Comparison of ENCODE assay signal across 1 cellular context in genomic region chr22:45082795-45083194, GRCh38.
TF ChIP-seq lines count a peak whose summit lies in the region.

No MANE protein-coding gene starts in this region.

TF ChIP-seq in K562, 482 proteins besides CTCF, POLR2A, EP300 and RAD21 (continued from another document):
- TF ChIP-seq GTF3C2 (IDR thresholded peaks at IDR 0.05; ENCODE audit: borderline replicate concordance, extremely low read depth, insufficient read length): peak; percentile 57
- peak; percentile 92 for TF ChIP-seq ZNF436 (CRISPR knock-in tag; IDR thresholded peaks at IDR 0.05)
- no peak for TF ChIP-seq HIVEP1 (CRISPR knock-in tag; IDR thresholded peaks at IDR 0.05)
- TF ChIP-seq, protein P1, sequence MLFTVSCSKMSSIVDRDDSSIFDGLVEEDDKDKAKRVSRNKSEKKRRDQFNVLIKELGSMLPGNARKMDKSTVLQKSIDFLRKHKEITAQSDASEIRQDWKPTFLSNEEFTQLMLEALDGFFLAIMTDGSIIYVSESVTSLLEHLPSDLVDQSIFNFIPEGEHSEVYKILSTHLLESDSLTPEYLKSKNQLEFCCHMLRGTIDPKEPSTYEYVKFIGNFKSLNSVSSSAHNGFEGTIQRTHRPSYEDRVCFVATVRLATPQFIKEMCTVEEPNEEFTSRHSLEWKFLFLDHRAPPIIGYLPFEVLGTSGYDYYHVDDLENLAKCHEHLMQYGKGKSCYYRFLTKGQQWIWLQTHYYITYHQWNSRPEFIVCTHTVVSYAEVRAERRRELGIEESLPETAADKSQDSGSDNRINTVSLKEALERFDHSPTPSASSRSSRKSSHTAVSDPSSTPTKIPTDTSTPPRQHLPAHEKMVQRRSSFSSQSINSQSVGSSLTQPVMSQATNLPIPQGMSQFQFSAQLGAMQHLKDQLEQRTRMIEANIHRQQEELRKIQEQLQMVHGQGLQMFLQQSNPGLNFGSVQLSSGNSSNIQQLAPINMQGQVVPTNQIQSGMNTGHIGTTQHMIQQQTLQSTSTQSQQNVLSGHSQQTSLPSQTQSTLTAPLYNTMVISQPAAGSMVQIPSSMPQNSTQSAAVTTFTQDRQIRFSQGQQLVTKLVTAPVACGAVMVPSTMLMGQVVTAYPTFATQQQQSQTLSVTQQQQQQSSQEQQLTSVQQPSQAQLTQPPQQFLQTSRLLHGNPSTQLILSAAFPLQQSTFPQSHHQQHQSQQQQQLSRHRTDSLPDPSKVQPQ (CRISPR knock-in tag; IDR thresholded peaks at IDR 0.05; ENCODE audit: borderline replicate concordance): no peak
- TF ChIP-seq, protein P2, sequence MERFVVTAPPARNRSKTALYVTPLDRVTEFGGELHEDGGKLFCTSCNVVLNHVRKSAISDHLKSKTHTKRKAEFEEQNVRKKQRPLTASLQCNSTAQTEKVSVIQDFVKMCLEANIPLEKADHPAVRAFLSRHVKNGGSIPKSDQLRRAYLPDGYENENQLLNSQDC (CRISPR knock-in tag; IDR thresholded peaks at IDR 0.05): no peak
- TF ChIP-seq ZNF668 (CRISPR knock-in tag; IDR thresholded peaks at IDR 0.05): no peak
- TF ChIP-seq RFX7 (CRISPR knock-in tag; IDR thresholded peaks at IDR 0.05): no peak
- TF ChIP-seq SIRT6 (IDR thresholded peaks at IDR 0.05; ENCODE audit: low read depth, low read length): no peak
- TF ChIP-seq SMARCA5 (IDR thresholded peaks at IDR 0.05): peak; percentile 88
- TF ChIP-seq, protein P3, sequence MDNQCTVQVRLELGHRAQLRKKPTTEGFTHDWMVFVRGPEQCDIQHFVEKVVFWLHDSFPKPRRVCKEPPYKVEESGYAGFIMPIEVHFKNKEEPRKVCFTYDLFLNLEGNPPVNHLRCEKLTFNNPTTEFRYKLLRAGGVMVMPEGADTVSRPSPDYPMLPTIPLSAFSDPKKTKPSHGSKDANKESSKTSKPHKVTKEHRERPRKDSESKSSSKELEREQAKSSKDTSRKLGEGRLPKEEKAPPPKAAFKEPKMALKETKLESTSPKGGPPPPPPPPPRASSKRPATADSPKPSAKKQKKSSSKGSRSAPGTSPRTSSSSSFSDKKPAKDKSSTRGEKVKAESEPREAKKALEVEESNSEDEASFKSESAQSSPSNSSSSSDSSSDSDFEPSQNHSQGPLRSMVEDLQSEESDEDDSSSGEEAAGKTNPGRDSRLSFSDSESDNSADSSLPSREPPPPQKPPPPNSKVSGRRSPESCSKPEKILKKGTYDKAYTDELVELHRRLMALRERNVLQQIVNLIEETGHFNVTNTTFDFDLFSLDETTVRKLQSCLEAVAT (IDR thresholded peaks at IDR 0.05): no peak
- no peak for TF ChIP-seq ZNF75A (CRISPR knock-in tag; IDR thresholded peaks at IDR 0.05)
